19 cellular contexts compared by ENCODE assay signal in the genomic region with DNA sequence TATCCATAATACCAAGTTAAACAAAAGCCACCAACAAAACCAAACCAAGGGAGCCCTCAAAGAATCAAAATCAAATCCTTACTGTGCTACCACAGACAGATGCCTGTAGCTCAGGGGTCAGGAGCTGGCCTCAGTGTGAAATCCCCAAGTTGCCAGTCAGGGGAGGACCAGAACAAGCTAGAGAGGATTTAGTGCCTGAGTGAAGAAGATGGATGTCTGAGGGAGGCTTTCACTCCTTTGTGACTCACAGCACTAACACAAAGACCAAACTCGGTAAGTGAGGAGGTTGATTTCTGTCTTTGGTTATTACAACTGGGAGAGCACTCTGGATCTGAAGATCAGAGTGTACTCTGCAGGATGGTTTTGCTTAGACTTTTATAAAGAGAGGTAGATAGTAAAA.
"Had no signal": no experiment of that assay in that cellular context is flagged by ENCODE, and none has a peak within 500 bp of the region (broad histone marks: within the 10 kb centered on the region; RNA-seq: fewer than 3 reads in every experiment).

No MANE protein-coding gene starts in this region.

- H3K4me1 ChIP-seq: lower lobe of right lung, right atrium auricular region, uterus had no signal

- ATAC-seq: activated CD4-positive, alpha-beta T cell treated with anti-CD3 and anti-CD28 coated beads for 36 hours; activated CD8-positive, alpha-beta T cell treated with anti-CD3 and anti-CD28 coated beads for 36 hours; activated T-cell treated with anti-CD3 and anti-CD28 coated beads, Interleukin-2, amount 50 U/mL, for 72 hours; esophagus mucosa; left cardiac atrium; lower lobe of right lung had no signal

- H3K9me3 ChIP-seq: lower lobe of right lung, right atrium auricular region, uterus had no signal

- H3K36me3 Mint-ChIP-seq: activated naive CD8-positive, alpha-beta T cell treated with anti-CD3 and anti-CD28 coated beads for 36 hours had no signal

- H3K27ac ChIP-seq: lower lobe of right lung, right atrium auricular region, skin epidermis, uterus, VCaP had no signal

- H3K4me3 ChIP-seq: lower lobe of right lung, right atrium auricular region, skin epidermis, uterus had no signal

- H3K27ac Mint-ChIP-seq: activated CD4-positive, alpha-beta T cell treated with anti-CD3 and anti-CD28 coated beads for 36 hours; activated CD8-positive, alpha-beta T cell treated with anti-CD3 and anti-CD28 coated beads for 36 hours; activated naive CD8-positive, alpha-beta T cell treated with anti-CD3 and anti-CD28 coated beads for 36 hours; activated T-cell treated with anti-CD3 and anti-CD28 coated beads, Interleukin-2, amount 50 U/mL, for 72 hours had no signal

- H3K4me3 Mint-ChIP-seq: activated CD4-positive, alpha-beta T cell treated with anti-CD3 and anti-CD28 coated beads for 36 hours; activated CD8-positive, alpha-beta T cell treated with anti-CD3 and anti-CD28 coated beads for 36 hours; activated naive CD8-positive, alpha-beta T cell treated with anti-CD3 and anti-CD28 coated beads for 36 hours; activated T-cell treated with anti-CD3 and anti-CD28 coated beads, Interleukin-2, amount 50 U/mL, for 72 hours had no signal

- DNase-seq: activated CD4-positive, alpha-beta T cell treated with anti-CD3 and anti-CD28 coated beads for 36 hours; activated CD8-positive, alpha-beta memory T cell treated with anti-CD3 and anti-CD28 coated beads, Interleukin-2, amount 50 U/mL, for 4 hours; activated CD8-positive, alpha-beta T cell treated with anti-CD3 and anti-CD28 coated beads for 36 hours; activated gamma-delta T cell treated with Interleukin-2 at 50 U/mL for 16 hours; activated naive CD8-positive, alpha-beta T cell treated with anti-CD3 and anti-CD28 coated beads for 36 hours; activated T-cell treated with anti-CD3 and anti-CD28 coated beads, Interleukin-2, amount 50 U/mL, for 72 hours; anterior cingulate cortex; dermis blood vessel endothelial cell; hypothalamus; left cardiac atrium; lower lobe of right lung; midbrain; naive B cell; stimulated activated CD4-positive, alpha-beta T cell treated with anti-CD3 and anti-CD28 coated beads, Interleukin-4, amount 100 ng/mL, for 4 hours; uterus had no signal

- H3K36me3 ChIP-seq: lower lobe of right lung, right atrium auricular region, uterus had no signal

- H3K9me3 Mint-ChIP-seq: activated T-cell treated with anti-CD3 and anti-CD28 coated beads, Interleukin-2, amount 50 U/mL, for 72 hours had no signal
